ENCODE assay signal across 8 cellular contexts in genomic region chr12:62259993-62260732, GRCh38.
DNase-seq lines count a peak whose midpoint lies in the region; ATAC-seq and TF ChIP-seq lines count a peak whose summit lies in the region.

Gene USP15 (plus strand): TSS chr12:62260404. CDS start chr12:62260415, 11 bp downstream.

- DNase-seq in AG09309 (ENCODE audit: low read depth) (peak; percentile 91), NCI-H226 (peak; percentile 97), cerebellar cortex (ENCODE audit: low spot score) (peak; percentile 96), islet precursor cell (peak; percentile 99)
- DNase-seq in stimulated activated CD4-positive, alpha-beta T cell treated with anti-CD3 and anti-CD28 coated beads, Interleukin-12 subunit alpha, Interleukin-12 subunit beta, amount 100 ng/mL, for 48 hours (ENCODE audit: low read depth in 2 of 3, low spot score in 1 of 3) = peak; percentile 93 to 96 (median 94)

- H3K4me3 ChIP-seq in AG09309 (ENCODE audit: control insufficient read depth, low read depth, low read length) = peak within 1 kb of the TSS; percentile 99

- peak; percentile 88 for TF ChIP-seq CTCF in AG09309 (IDR thresholded peaks at IDR 0.05; ENCODE audit: control insufficient read depth, insufficient read depth, low read depth, low read length, missing control alignments)

- peak; percentile 81 for ATAC-seq in GM18909 (IDR thresholded peaks at IDR 0.05; ENCODE audit: poor library complexity, unreplicated experiment)
- ATAC-seq in HG03175 (IDR thresholded peaks at IDR 0.05; ENCODE audit: unreplicated experiment) = peak; percentile 76
- ATAC-seq in activated CD4-positive, CD25-positive, alpha-beta regulatory T cell treated with anti-CD3 and anti-CD28 coated beads, Interleukin-2, amount 50 U/mL, for 24 hours = peak; percentile 74 to 78

Comparison
In these comparisons a context has a peak if more than half of its experiments do, and no peak if none do; other contexts are left out.
1. Peak in every context shown above with its lines: DNase-seq, ATAC-seq and H3K4me3 ChIP-seq.